In the genomic region with DNA sequence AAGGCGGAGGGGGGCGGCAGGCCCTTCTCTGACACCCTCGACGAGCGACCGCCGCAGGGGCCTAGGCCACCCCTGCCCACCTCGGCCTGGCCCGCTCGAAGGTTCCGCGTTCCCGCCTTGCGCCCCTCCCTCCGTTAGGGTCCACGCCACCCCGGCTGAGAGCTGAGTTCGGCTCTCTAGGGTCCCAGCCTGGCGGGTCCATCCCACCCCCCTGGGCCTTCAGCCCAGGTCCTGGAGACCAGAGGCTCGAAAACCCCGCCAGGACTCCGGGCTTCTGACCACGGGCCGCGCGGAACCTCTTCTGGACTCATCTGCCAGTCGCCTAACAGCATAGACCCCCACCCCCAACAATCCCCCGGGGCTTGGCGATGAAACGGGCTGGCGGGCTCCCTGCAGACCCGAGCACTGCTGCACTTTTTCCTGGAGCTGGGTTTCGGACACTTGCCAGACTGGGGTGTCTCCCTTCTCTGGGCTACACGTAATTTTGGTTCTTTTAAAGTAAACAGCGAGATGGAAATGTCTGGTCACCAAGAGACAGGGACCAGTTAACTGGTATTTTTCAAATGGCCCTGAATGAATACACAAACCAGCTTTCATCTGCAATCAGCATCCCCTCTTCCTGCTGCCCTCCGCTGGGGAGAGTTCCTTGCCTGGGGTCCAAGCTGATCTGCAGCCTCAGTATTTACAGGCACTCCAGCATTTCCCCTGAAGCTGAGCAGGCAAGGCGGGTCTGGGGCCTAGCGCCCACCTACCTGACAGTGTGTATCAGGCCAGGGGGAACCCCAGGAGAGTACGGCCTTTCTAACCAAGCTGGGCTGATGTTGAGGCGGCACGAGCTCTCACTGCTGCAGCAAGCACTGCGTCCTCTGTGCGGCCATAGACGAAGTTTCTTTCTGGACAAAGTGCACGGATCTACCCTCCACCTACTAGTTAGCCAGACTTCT, we compare ENCODE assay signal across 8 cellular contexts. TPM values are rescaled to one million over a fixed set of nuclear protein-coding genes. Genes with fewer than 3 reads are reported as not detected.
DNase-seq lines count a peak whose midpoint lies in the region; ATAC-seq and TF ChIP-seq lines count a peak whose summit lies in the region.

No MANE protein-coding gene starts in this region.

- H2BK5ac ChIP-seq in mesendoderm (ENCODE audit: low read length), result no peak overlapping the region

- no peak for TF ChIP-seq CTCF in heart left ventricle (IDR thresholded peaks at IDR 0.05)
- TF ChIP-seq CTCF in body of pancreas (IDR thresholded peaks at IDR 0.05), result no peak

- peak overlapping the region; percentile 66 for H3K18ac ChIP-seq in mesendoderm (ENCODE audit: low read length)

- H3K79me1 ChIP-seq in mesendoderm (ENCODE audit: low read length), result peaks cover 14% of the 10 kb centered on the region

- peak overlapping the region; percentile 88 to 99 (median 94) for H3K27ac ChIP-seq in heart left ventricle
- H3K27ac ChIP-seq in body of pancreas, result peak overlapping the region; percentile 80 to 97 (median 96)
- H3K27ac ChIP-seq in mesendoderm (ENCODE audit: low read depth, low read length), result peak overlapping the region; percentile 45
- peak overlapping the region; percentile 92 for H3K27ac ChIP-seq in urinary bladder (ENCODE audit: low read depth)

- H3K79me2 ChIP-seq in mesendoderm (ENCODE audit: control insufficient read depth, insufficient read depth, low read length), result peaks cover 18% of the 10 kb centered on the region

- intact Hi-C loops in heart left ventricle (cut with DNase I) (loop anchor here in 7 of 10 donors (2.0 to 10.0 kb wide), 7 partner anchors 40 to 133 kb away; partner anchors contain the start of genes WBP2 (in 4 of the 7), GALK1 (in 1 of the 7), UNC13D (in 1 of the 7) and UNK (in 1 of the 7)), Right ventricle myocardium superior (cut with DNase I) (loop anchor here (10.0 kb wide), 1 partner anchor 123 kb away; a partner anchor contains a TSS), body of pancreas (cut with DNase I) (no loop called here)

- WGBS in heart left ventricle, 4 donors, result 44 to 68% (median 53%) methylated on average over 23 to 45 of the region's 45 CpGs
- 46 to 68% methylated on average over 29 to 43 of the region's 45 CpGs for WGBS in body of pancreas, 2 donors
- WGBS in mesendoderm (ENCODE audit: extremely low coverage, insufficient coverage, low lambda C conversion rate), result no CpG with 5 or more reads among the region's 45 CpGs
- 29% methylated on average over 45 of the region's 45 CpGs for WGBS in urinary bladder

- peak overlapping the region; percentile 78 for H3K9ac ChIP-seq in mesendoderm (ENCODE audit: low read length)

- no peak overlapping the region for H4K5ac ChIP-seq in mesendoderm (ENCODE audit: low read length)

- H3K36me3 ChIP-seq in heart left ventricle, result peaks cover 0 to 52% (median 46%) of the 10 kb centered on the region in 9 donors
- peaks cover 8 to 18% of the 10 kb centered on the region in 2 donors for H3K36me3 ChIP-seq in body of pancreas (replicated peaks in 1 of 2; ENCODE audit: insufficient read depth in 1 of 2, low read depth in 2 of 2)
- H3K36me3 ChIP-seq in mesendoderm (ENCODE audit: control insufficient read depth, insufficient read depth, low read length), result peaks cover 12% of the 10 kb centered on the region
- no peaks in the 10 kb centered on the region for H3K36me3 ChIP-seq in urinary bladder (ENCODE audit: insufficient read depth)

- H3K27me3 ChIP-seq in heart left ventricle (no peaks in the 10 kb centered on the region), body of pancreas (no peaks in the 10 kb centered on the region), mesendoderm (ENCODE audit: insufficient read depth, low read length, poor library complexity) (no peaks in the 10 kb centered on the region)

- peak in 1 of 5 donors; percentile 50 for DNase-seq in heart left ventricle
- DNase-seq in Right ventricle myocardium superior, result no peak
- DNase-seq in body of pancreas, result no peak
- DNase-seq in mesendoderm, result peak; percentile 58
- DNase-seq in LoVo (ENCODE audit: low spot score), result no peak
- no peak for DNase-seq in CD1c-positive myeloid dendritic cell (ENCODE audit: extremely low spot score)
- no peak for DNase-seq in globus pallidus (ENCODE audit: low spot score)

- no peak overlapping the region for H2BK120ac ChIP-seq in mesendoderm (ENCODE audit: low read depth, low read length)

- no peaks in the 10 kb centered on the region for H3K9me3 ChIP-seq in heart left ventricle
- no peaks in the 10 kb centered on the region for H3K9me3 ChIP-seq in body of pancreas

- H3K4me3 ChIP-seq in heart left ventricle, result peak overlapping the region; percentile 48 to 97 (median 80)
- H3K4me3 ChIP-seq in body of pancreas, result peak overlapping the region in 1 of 2 donors; percentile 43
- H3K4me3 ChIP-seq in mesendoderm (ENCODE audit: low read length), result no peak overlapping the region
- H3K4me3 ChIP-seq in urinary bladder (ENCODE audit: low read depth, low read length), result peak overlapping the region; percentile 80

- H3K4me1 ChIP-seq in heart left ventricle, result peaks cover 0 to 32% (median 24%) of the 10 kb centered on the region in 12 donors
- H3K4me1 ChIP-seq in body of pancreas, result peaks cover 29% of the 10 kb centered on the region
- peaks cover 5% of the 10 kb centered on the region for H3K4me1 ChIP-seq in mesendoderm (ENCODE audit: control insufficient read depth, low read depth, low read length)
- no peaks in the 10 kb centered on the region for H3K4me1 ChIP-seq in urinary bladder (ENCODE audit: insufficient read depth)

- H2AK5ac ChIP-seq in mesendoderm (ENCODE audit: low read length), result no peak overlapping the region

- peak overlapping the region; percentile 60 for H3K4ac ChIP-seq in mesendoderm (ENCODE audit: low read depth, low read length)

- H4K8ac ChIP-seq in mesendoderm (ENCODE audit: low read depth, low read length), result no peak overlapping the region

- H3K23ac ChIP-seq in mesendoderm (ENCODE audit: low read length), result no peak overlapping the region

- no peak overlapping the region for H2BK15ac ChIP-seq in mesendoderm (replicated peaks; ENCODE audit: low read depth)

- TF ChIP-seq POLR2A in heart left ventricle (IDR thresholded peaks at IDR 0.05), result no peak
- TF ChIP-seq POLR2A in body of pancreas (IDR thresholded peaks at IDR 0.05), result no peak

- peak overlapping the region; percentile 91 for H3K56ac ChIP-seq in mesendoderm (ENCODE audit: low read length)

- H3K4me2 ChIP-seq in mesendoderm (ENCODE audit: low read length), result peak overlapping the region; percentile 67

- ATAC-seq in heart left ventricle (no peak), Right ventricle myocardium superior (ENCODE audit: poor library complexity) (no peak), body of pancreas (no peak)

RNA-seq across cellular contexts. Expression of gene TRIM65, which starts 0.6 kb away (rescaled TPM):
- total RNA-seq in heart left ventricle, result 10 to 100 TPM in 3 of 9 donors, 1 to 10 TPM in 6; 6.8 to 16.1 (median 9.5) TPM
- 10 to 100 TPM in 1 of 2 donors, 1 to 10 TPM in 1; 7.5 to 10.5 TPM for polyA plus RNA-seq in heart left ventricle
- 9.1 TPM for total RNA-seq in Right ventricle myocardium superior
- 10 to 100 TPM; 12.5 to 21.0 TPM for total RNA-seq in body of pancreas
- polyA plus RNA-seq in mesendoderm (2013, experiment 1 of 2), result 31.0 TPM
- polyA plus RNA-seq in mesendoderm (2013, experiment 2 of 2), result 30.0 TPM
- total RNA-seq in urinary bladder, result 15.2 TPM
- polyA plus RNA-seq in urinary bladder, result 21.5 TPM

RNA-seq across cellular contexts. Expression of gene MRPL38, which starts 7.3 kb away (rescaled TPM):
- total RNA-seq in heart left ventricle (100 to 1,000 TPM in 5 of 9 donors, 10 to 100 TPM in 4; 54.8 to 126 (median 106) TPM), Right ventricle myocardium superior (113 TPM), body of pancreas (10 to 100 TPM; 47.7 to 77.8 TPM), urinary bladder (18.3 TPM)
- polyA plus RNA-seq in heart left ventricle (100 to 1,000 TPM in 1 of 2 donors, 10 to 100 TPM in 1; 79.7 to 111 TPM), urinary bladder (61.3 TPM)
- 67.5 TPM for polyA plus RNA-seq in mesendoderm (2013, experiment 1 of 2)
- 68.9 TPM for polyA plus RNA-seq in mesendoderm (2013, experiment 2 of 2)

RNA-seq across cellular contexts. Expression of gene TRIM47, which starts 19.0 kb away (rescaled TPM):
- total RNA-seq in heart left ventricle (10 to 100 TPM; 20.3 to 53.4 (median 31.8) TPM), Right ventricle myocardium superior (33.4 TPM), body of pancreas (10 to 100 TPM; 39.6 to 41.8 TPM), urinary bladder (28.9 TPM)
- polyA plus RNA-seq in heart left ventricle (10 to 100 TPM; 20.1 to 23.3 TPM), urinary bladder (55.8 TPM)
- 1.5 TPM for polyA plus RNA-seq in mesendoderm (2013, experiment 1 of 2)
- polyA plus RNA-seq in mesendoderm (2013, experiment 2 of 2), result 2.1 TPM

RNA-seq across cellular contexts. Expression of gene WBP2, which starts 42.2 kb away (rescaled TPM):
- total RNA-seq in heart left ventricle (100 to 1,000 TPM; 134 to 311 (median 158) TPM), Right ventricle myocardium superior (145 TPM), body of pancreas (10 to 100 TPM; 44.2 to 49.5 TPM), urinary bladder (16.2 TPM)
- polyA plus RNA-seq in heart left ventricle (100 to 1,000 TPM; 128 to 217 TPM), urinary bladder (142 TPM)
- polyA plus RNA-seq in mesendoderm (2013, experiment 1 of 2), result 70.2 TPM
- polyA plus RNA-seq in mesendoderm (2013, experiment 2 of 2), result 71.9 TPM

RNA-seq across cellular contexts. Expression of gene FBF1, which starts 43.5 kb away (rescaled TPM):
- 1 to 10 TPM; 1.5 to 5.4 (median 2.9) TPM for total RNA-seq in heart left ventricle
- polyA plus RNA-seq in heart left ventricle, result 1 to 10 TPM; 2.0 to 3.9 TPM
- 4.7 TPM for total RNA-seq in Right ventricle myocardium superior
- 1 to 10 TPM; 2.6 to 4.2 TPM for total RNA-seq in body of pancreas
- 2.5 TPM for polyA plus RNA-seq in mesendoderm (2013, experiment 1 of 2)
- 2.7 TPM for polyA plus RNA-seq in mesendoderm (2013, experiment 2 of 2)
- 10.7 TPM for total RNA-seq in urinary bladder
- polyA plus RNA-seq in urinary bladder, result 7.9 TPM

Comparison
In these comparisons a context has a peak if more than half of its experiments do, and no peak if none do; other contexts are left out.
1. H3K27ac ChIP-seq: peak in every context shown above with its lines; median percentile 96 in body of pancreas; 94 in heart left ventricle; 92 in urinary bladder; 45 in mesendoderm.